In genomic region chr22:40325315-40325714, GRCh38 we compare ENCODE assay signal across 9 cellular contexts. TPM values are rescaled to one million over a fixed set of nuclear protein-coding genes. Genes with fewer than 3 reads are reported as not detected.
DNase-seq lines count a peak whose midpoint lies in the region; ATAC-seq and TF ChIP-seq lines count a peak whose summit lies in the region.
"Had no signal": no experiment of that assay in that cellular context is flagged by ENCODE, and none has a peak within 500 bp of the region (broad histone marks: within the 10 kb centered on the region; RNA-seq: fewer than 3 reads in every experiment).

No MANE protein-coding gene starts in this region.

- H3K27me3 ChIP-seq in psoas muscle (ENCODE audit: insufficient read depth in 3 of 3, low read length in 2 of 3) = no peaks in the 10 kb centered on the region

- ATAC-seq in activated CD8-positive, alpha-beta T cell treated with anti-CD3 and anti-CD28 coated beads for 36 hours = peak; percentile 91
- ATAC-seq in psoas muscle = no peak
- ATAC-seq in HG03108 (IDR thresholded peaks at IDR 0.05; ENCODE audit: unreplicated experiment) = no peak

- TF ChIP-seq CTCF in GM20000 (IDR thresholded peaks at IDR 0.05; ENCODE audit: extremely low read depth, missing control alignments) (no peak), psoas muscle (IDR thresholded peaks at IDR 0.05) (no peak)
- TF ChIP-seq CTCF in activated CD8-positive, alpha-beta T cell treated with anti-CD3 and anti-CD28 coated beads for 36 hours (IDR thresholded peaks at IDR 0.05) = no peak

- WGBS in psoas muscle, 3 donors = 91 to 95% (median 93%) methylated on average over 6 of the region's 6 CpGs

- DNase-seq in GM20000 (ENCODE audit: low spot score) (peak; percentile 45), psoas muscle (no peak), GDM1 (lab: John Stamatoyannopoulos, UW) (no peak), medulla oblongata (ENCODE audit: extremely low spot score) (no peak)
- DNase-seq in activated CD8-positive, alpha-beta T cell treated with anti-CD3 and anti-CD28 coated beads for 36 hours = peak; percentile 91
- peak; percentile 45 for DNase-seq in central memory CD4-positive, alpha-beta T cell
- peak in 2 of 3 experiments; percentile 38 to 43 for DNase-seq in stimulated activated CD4-positive, alpha-beta T cell treated with anti-CD3 and anti-CD28 coated beads, TNF-alpha, amount 100 ng/mL, for 4 hours (ENCODE audit: low read depth in 3 of 3)
- DNase-seq: NCI-H748 treated with DMSO at 0.1 percent for 48 hours had no signal

- CTCF ChIA-PET in activated CD8-positive, alpha-beta T cell treated with anti-CD3 and anti-CD28 coated beads for 36 hours (lab: Charles Lee) = interaction anchor here (0.9 to 2.6 kb wide), 2 partner anchors 23 to 137 kb away, joined by 4 to 20 read pairs; no protein-coding TSS in a partner anchor

- no peaks in the 10 kb centered on the region for H3K4me1 ChIP-seq in psoas muscle

- no peaks in the 10 kb centered on the region for H3K27me3 Mint-ChIP-seq in activated CD8-positive, alpha-beta T cell treated with anti-CD3 and anti-CD28 coated beads for 36 hours

- no peaks in the 10 kb centered on the region for H3K9me3 ChIP-seq in psoas muscle

- H3K36me3 Mint-ChIP-seq in activated CD8-positive, alpha-beta T cell treated with anti-CD3 and anti-CD28 coated beads for 36 hours (ENCODE audit: low read depth) = peaks cover 30% of the 10 kb centered on the region

- H3K4me3 Mint-ChIP-seq in activated CD8-positive, alpha-beta T cell treated with anti-CD3 and anti-CD28 coated beads for 36 hours = peak overlapping the region; percentile 68

- intact Hi-C loops in activated CD8-positive, alpha-beta T cell treated with anti-CD3 and anti-CD28 coated beads for 36 hours (cut with micrococcal nuclease) = no loop called here
- intact Hi-C loops in psoas muscle (cut with DNase I) = no loop called here

- H3K36me3 ChIP-seq in psoas muscle (ENCODE audit: insufficient read depth in 1 of 2, low read depth in 1 of 2) = peaks cover 3 to 80% of the 10 kb centered on the region in 2 donors

- peak overlapping the region; percentile 95 for H3K27ac Mint-ChIP-seq in activated CD8-positive, alpha-beta T cell treated with anti-CD3 and anti-CD28 coated beads for 36 hours

- H3K4me3 ChIP-seq in psoas muscle = no peak overlapping the region

- no peaks in the 10 kb centered on the region for H3K9me3 Mint-ChIP-seq in activated CD8-positive, alpha-beta T cell treated with anti-CD3 and anti-CD28 coated beads for 36 hours

- POLR2A ChIA-PET in activated CD8-positive, alpha-beta T cell treated with anti-CD3 and anti-CD28 coated beads for 36 hours (lab: Charles Lee) = interaction anchor here (0.5 to 3.6 kb wide), 9 partner anchors 8 to 245 kb away, joined by 3 to 12 read pairs (median 5); partner anchors contain the start of gene TNRC6B

- peaks cover 90% of the 10 kb centered on the region for H3K4me1 Mint-ChIP-seq in activated CD8-positive, alpha-beta T cell treated with anti-CD3 and anti-CD28 coated beads for 36 hours (ENCODE audit: low read depth)

- no peak overlapping the region for H3K27ac ChIP-seq in psoas muscle

RNA-seq across cellular contexts. Expression of gene ADSL, which starts 21.0 kb away (rescaled TPM):
- total RNA-seq in activated CD8-positive, alpha-beta T cell treated with anti-CD3 and anti-CD28 coated beads for 36 hours = 100 to 1,000 TPM; 160 to 169 TPM
- 100 to 1,000 TPM; 114 to 170 (median 141) TPM for total RNA-seq in psoas muscle
- 100 to 1,000 TPM; 133 to 168 (median 153) TPM for polyA plus RNA-seq in psoas muscle

RNA-seq across cellular contexts. Expression of gene SGSM3, which starts 45.1 kb away (rescaled TPM):
- total RNA-seq in activated CD8-positive, alpha-beta T cell treated with anti-CD3 and anti-CD28 coated beads for 36 hours = 10 to 100 TPM; 60.2 to 64.3 TPM
- 10 to 100 TPM; 15.3 to 36.5 (median 22.3) TPM for total RNA-seq in psoas muscle
- 10 to 100 TPM; 15.6 to 31.5 (median 23.0) TPM for polyA plus RNA-seq in psoas muscle

Comparison
In these comparisons a context has a peak if more than half of its experiments do, and no peak if none do; other contexts are left out.
1. DNase-seq: peak in GM20000 (single experiment), activated CD8-positive, alpha-beta T cell treated with anti-CD3 and anti-CD28 coated beads for 36 hours (single experiment), central memory CD4-positive, alpha-beta T cell (single experiment) and stimulated activated CD4-positive, alpha-beta T cell treated with anti-CD3 and anti-CD28 coated beads, TNF-alpha, amount 100 ng/mL, for 4 hours (2 of 3); none in psoas muscle (0 of 2), GDM1 (single experiment) and medulla oblongata (single experiment).